10 cellular contexts compared by ENCODE assay signal in genomic region chr4:40200881-40201797, GRCh38. TPM values are rescaled to one million over a fixed set of nuclear protein-coding genes. Genes with fewer than 3 reads are reported as not detected.
DNase-seq lines count a peak whose midpoint lies in the region; ATAC-seq and TF ChIP-seq lines count a peak whose summit lies in the region.
"Had no signal": no experiment of that assay in that cellular context is flagged by ENCODE, and none has a peak within 500 bp of the region (broad histone marks: within the 10 kb centered on the region; RNA-seq: fewer than 3 reads in every experiment).

No MANE protein-coding gene starts in this region.

- TF ChIP-seq POLR2A in GM18505 (IDR thresholded peaks at IDR 0.05; ENCODE audit: borderline replicate concordance, extremely low read depth, insufficient read depth, insufficient read length) = peak; percentile 38

- H3K4me3 Mint-ChIP-seq in activated T-helper 2 cell treated with anti-CD3 and anti-CD28 coated beads, Interferon-gamma antibody, Interleukin-2, Interleukin-4, amounts not matched to agents 10 μg/mL and 5 μg/mL and 100 μg/mL, durations not matched to agents 14 hours and 24 hours and 36 hours (ENCODE audit: low read depth) = peak overlapping the region; percentile 90

- peak overlapping the region; percentile 94 for H3K27ac Mint-ChIP-seq in activated T-helper 2 cell treated with anti-CD3 and anti-CD28 coated beads, Interferon-gamma antibody, Interleukin-2, Interleukin-4, amounts not matched to agents 10 μg/mL and 5 μg/mL and 100 μg/mL, durations not matched to agents 14 hours and 24 hours and 36 hours

- peak overlapping the region; percentile 5 to 38 (median 30) for H3K4me3 ChIP-seq in skin epidermis

- no peaks in the 10 kb centered on the region for H3K9me3 Mint-ChIP-seq in activated T-helper 2 cell treated with anti-CD3 and anti-CD28 coated beads, Interferon-gamma antibody, Interleukin-2, Interleukin-4, amounts not matched to agents 10 μg/mL and 5 μg/mL and 100 μg/mL, durations not matched to agents 14 hours and 24 hours and 36 hours

- DNase-seq in MV-4-11 (lab: John Stamatoyannopoulos, UW) (peak; percentile 82), AG20443 (ENCODE audit: low spot score) (no peak), SK-N-DZ (ENCODE audit: low spot score) (no peak)
- no peak for DNase-seq in activated T-helper 2 cell treated with anti-CD3 and anti-CD28 coated beads, Interferon-gamma antibody, Interleukin-2, Interleukin-4, amounts not matched to agents 10 μg/mL and 5 μg/mL and 100 μg/mL, durations not matched to agents 14 hours and 24 hours and 36 hours (ENCODE audit: low spot score)
- DNase-seq: kidney, NCI-H2171 had no signal

- no peaks in the 10 kb centered on the region for H3K27me3 Mint-ChIP-seq in activated T-helper 2 cell treated with anti-CD3 and anti-CD28 coated beads, Interferon-gamma antibody, Interleukin-2, Interleukin-4, amounts not matched to agents 10 μg/mL and 5 μg/mL and 100 μg/mL, durations not matched to agents 14 hours and 24 hours and 36 hours (ENCODE audit: low read depth)

- H3K27ac ChIP-seq in skin epidermis = peak overlapping the region in 16 of 21 experiments; percentile 14 to 93 (median 72)

- ATAC-seq in GM18505 (IDR thresholded peaks at IDR 0.05; ENCODE audit: unreplicated experiment) (no peak), HG03039 (IDR thresholded peaks at IDR 0.05; ENCODE audit: unreplicated experiment) (no peak), HG03565 (IDR thresholded peaks at IDR 0.05; ENCODE audit: unreplicated experiment) (no peak)

- intact Hi-C loops in activated T-helper 2 cell treated with anti-CD3 and anti-CD28 coated beads, Interferon-gamma antibody, Interleukin-2, Interleukin-4, amounts not matched to agents 10 μg/mL and 5 μg/mL and 100 μg/mL, durations not matched to agents 14 hours and 24 hours and 36 hours (cut with micrococcal nuclease) = loop anchor here (1.0 to 10.0 kb wide), 11 partner anchors 16 to 744 kb away; partner anchors contain the start of genes LIAS, RPL9 and UBE2K

- peaks cover 90% of the 10 kb centered on the region for H3K36me3 Mint-ChIP-seq in activated T-helper 2 cell treated with anti-CD3 and anti-CD28 coated beads, Interferon-gamma antibody, Interleukin-2, Interleukin-4, amounts not matched to agents 10 μg/mL and 5 μg/mL and 100 μg/mL, durations not matched to agents 14 hours and 24 hours and 36 hours (ENCODE audit: low read depth)

- H3K4me1 Mint-ChIP-seq in activated T-helper 2 cell treated with anti-CD3 and anti-CD28 coated beads, Interferon-gamma antibody, Interleukin-2, Interleukin-4, amounts not matched to agents 10 μg/mL and 5 μg/mL and 100 μg/mL, durations not matched to agents 14 hours and 24 hours and 36 hours (ENCODE audit: low read depth) = peaks cover 52% of the 10 kb centered on the region

RNA-seq across cellular contexts. Expression of gene RHOH, which starts 4.3 kb away (rescaled TPM):
- total RNA-seq in activated T-helper 2 cell treated with anti-CD3 and anti-CD28 coated beads, Interferon-gamma antibody, Interleukin-2, Interleukin-4, amounts not matched to agents 10 μg/mL and 5 μg/mL and 100 μg/mL, durations not matched to agents 14 hours and 24 hours and 36 hours = 108 and 120 TPM in 2 replicates
- polyA plus RNA-seq in SK-N-DZ (2014; cell fraction: cytosol; rRNA removed) = not detected in 2 replicates
- not detected in 2 replicates for polyA plus RNA-seq in SK-N-DZ (2014; cell fraction: nucleus; rRNA removed)
